Comparison of ENCODE assay signal across 12 cellular contexts in genomic region chr18:48228301-48228715, GRCh38.
DNase-seq lines count a peak whose midpoint lies in the region; ATAC-seq, FAIRE-seq and TF ChIP-seq lines count a peak whose summit lies in the region.
"Had no signal": no experiment of that assay in that cellular context is flagged by ENCODE, and none has a peak within 500 bp of the region (broad histone marks: within the 10 kb centered on the region; RNA-seq: fewer than 3 reads in every experiment).

No MANE protein-coding gene starts in this region.

- H3K4me1 ChIP-seq in DND-41 (ENCODE audit: insufficient read depth, low read length) = no peaks in the 10 kb centered on the region
- H3K4me1 ChIP-seq in RWPE2 (ENCODE audit: insufficient read depth, poor library complexity, severe bottlenecking) = peaks cover 14% of the 10 kb centered on the region

- intact Hi-C loops in posterior vena cava (cut with DNase I) = loop anchor here in 1 of 2 donors (10.0 kb wide), 1 partner anchor 216 kb away; no protein-coding TSS in a partner anchor

- no peak for FAIRE-seq in H54 (lab: Jason Lieb, UNC)

- no peak for TF ChIP-seq POLR2A in H54 (IDR thresholded peaks at IDR 0.05; ENCODE audit: low read depth, low read length)

- H3K4me3 ChIP-seq in DND-41 (ENCODE audit: low read depth in 1 of 2, low read length in 2 of 2) (no peak overlapping the region), RWPE2 (ENCODE audit: severe bottlenecking) (no peak overlapping the region)

- no peak overlapping the region for H3K4me2 ChIP-seq in DND-41 (ENCODE audit: insufficient read depth, low read length)

- no peak; the same call in 2 of the 3 replicates for ATAC-seq in DND-41 (ENCODE audit: insufficient read depth, low read depth)
- ATAC-seq in RWPE2 (ENCODE audit: low read depth) = peak; percentile 53; the same call in 2 of the 3 replicates
- ATAC-seq in GM19035 (IDR thresholded peaks at IDR 0.05; ENCODE audit: unreplicated experiment) = no peak
- no peak for ATAC-seq in GM18511 (IDR thresholded peaks at IDR 0.05; ENCODE audit: unreplicated experiment)
- ATAC-seq: CD8-positive, alpha-beta T cell had no signal

- H3K27ac ChIP-seq in DND-41 (ENCODE audit: low read length) (no peak overlapping the region), RWPE2 (ENCODE audit: poor library complexity, severe bottlenecking) (peak overlapping the region; percentile 38)

- H3K79me2 ChIP-seq in DND-41 (ENCODE audit: insufficient read depth, low read length) = no peaks in the 10 kb centered on the region

- DNase-seq in DND-41 (peak; percentile 10), RWPE2 (ENCODE audit: low spot score) (no peak), fibroblast of the conjunctiva (ENCODE audit: low read depth) (peak; percentile 8), posterior vena cava (ENCODE audit: low spot score) (peak; percentile 91), amygdala (lab: John Stamatoyannopoulos, UW) (no peak), H54 (ENCODE audit: insufficient read length, low spot score) (no peak)
- DNase-seq: CD8-positive, alpha-beta T cell; NCI-H510A; nucleus accumbens; stimulated activated CD4-positive, alpha-beta T cell treated with anti-CD3 and anti-CD28 coated beads, Interleukin-4, amount 100 ng/mL, for 4 hours had no signal

- H3K9ac ChIP-seq in DND-41 (ENCODE audit: low read depth, low read length) = no peak overlapping the region

- no peak for TF ChIP-seq CTCF in DND-41 (IDR thresholded peaks at IDR 0.05; ENCODE audit: borderline replicate concordance, extremely low read depth, low read length, poor library complexity, severe bottlenecking)
- TF ChIP-seq CTCF in RWPE2 (IDR thresholded peaks at IDR 0.05; ENCODE audit: poor library complexity, severe bottlenecking) = no peak

- no peaks in the 10 kb centered on the region for H4K20me1 ChIP-seq in DND-41 (ENCODE audit: insufficient read depth, low read length)

- no peak overlapping the region for H2AFZ ChIP-seq in DND-41 (ENCODE audit: low read depth, low read length)

- H3K9me3 ChIP-seq in DND-41 (ENCODE audit: insufficient read depth, low read length, severe bottlenecking) (no peaks in the 10 kb centered on the region), RWPE2 (ENCODE audit: severe bottlenecking) (no peaks in the 10 kb centered on the region)

- H3K36me3 ChIP-seq in DND-41 (ENCODE audit: insufficient read depth, low read length) (no peaks in the 10 kb centered on the region), RWPE2 (ENCODE audit: low read depth) (no peaks in the 10 kb centered on the region)

- H3K27me3 ChIP-seq in DND-41 (ENCODE audit: insufficient read depth, low read length, poor library complexity) (peaks cover 22% of the 10 kb centered on the region), RWPE2 (ENCODE audit: insufficient read depth, poor library complexity, severe bottlenecking) (peaks cover 2% of the 10 kb centered on the region)

Comparison
In these comparisons a context has a peak if more than half of its experiments do, and no peak if none do; other contexts are left out.
1. DNase-seq: peak in DND-41 (single experiment), fibroblast of the conjunctiva (single experiment) and posterior vena cava (single experiment); none in RWPE2 (single experiment), amygdala (0 of 56) and H54 (single experiment).